In the genomic region with DNA sequence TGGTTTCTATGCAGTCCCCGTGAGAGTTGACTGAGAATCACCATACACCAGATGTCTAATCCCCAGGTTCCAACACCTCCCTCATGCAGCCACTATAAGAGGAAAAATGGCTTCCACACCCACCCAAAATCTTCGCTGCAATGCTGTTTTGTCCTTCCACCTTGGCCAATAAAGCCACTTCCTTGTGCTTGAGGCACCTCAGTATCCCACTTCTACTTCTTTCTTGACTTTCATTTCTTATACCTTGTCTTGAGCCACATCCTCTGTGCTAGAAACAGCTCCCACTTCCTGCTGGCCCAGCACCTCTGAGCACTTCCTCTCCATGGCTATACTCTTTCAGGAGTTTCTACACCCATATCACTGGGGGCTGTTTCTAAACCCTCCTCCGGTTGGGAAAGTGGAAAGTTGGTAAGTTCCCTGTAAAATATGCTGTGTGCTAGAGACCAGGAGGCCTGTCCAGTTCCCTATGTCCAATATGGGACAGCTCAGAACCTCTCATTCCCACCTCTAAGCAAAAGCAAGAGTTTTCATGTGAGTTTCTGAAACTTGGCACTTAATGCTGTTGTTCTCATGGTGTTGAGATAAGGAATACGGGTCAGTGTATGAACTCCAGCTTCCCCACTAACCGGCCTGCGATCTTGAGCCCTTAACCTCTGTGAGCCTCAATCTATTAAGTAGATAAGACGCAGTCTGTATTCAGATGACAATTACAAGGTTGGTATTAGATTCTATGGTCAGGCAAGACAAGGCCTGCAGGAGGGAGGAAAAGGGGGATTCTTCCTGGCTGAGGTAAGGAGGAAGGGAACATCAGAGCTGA, we compare ENCODE assay signal across 11 cellular contexts.
DNase-seq lines count a peak whose midpoint lies in the region; ATAC-seq and FAIRE-seq lines count a peak whose summit lies in the region.
"Had no signal": no experiment of that assay in that cellular context is flagged by ENCODE, and none has a peak within 500 bp of the region (broad histone marks: within the 10 kb centered on the region; RNA-seq: fewer than 3 reads in every experiment).

No MANE protein-coding gene starts in this region.

- H3K27ac ChIP-seq in small intestine (ENCODE audit: low read depth in 1 of 2, low read length in 1 of 2) = peak overlapping the region; percentile 45 to 75
- H3K27ac ChIP-seq: A549, cardiac muscle cell had no signal

- H3K9me3 Mint-ChIP-seq in activated CD4-positive, alpha-beta T cell treated with anti-CD3 and anti-CD28 coated beads, Interleukin-2, amount 10 ng/mL, durations not matched to agents 24 days and 14 days = peaks cover 22% of the 10 kb centered on the region

- H3K4me1 ChIP-seq in small intestine (ENCODE audit: control insufficient read depth in 2 of 2, insufficient read depth in 1 of 2, low read depth in 1 of 2, low read length in 1 of 2) = peaks cover 16 to 23% of the 10 kb centered on the region in 2 donors

- H3K4me3 ChIP-seq in small intestine (ENCODE audit: low read depth in 1 of 2, low read length in 2 of 2) = no peak overlapping the region
- H3K4me3 ChIP-seq: A549, cardiac muscle cell had no signal

- peak overlapping the region; percentile 80 for H3K27ac Mint-ChIP-seq in activated CD4-positive, alpha-beta T cell treated with anti-CD3 and anti-CD28 coated beads, Interleukin-2, amount 10 ng/mL, durations not matched to agents 24 days and 14 days

- no peaks in the 10 kb centered on the region for H3K9me3 ChIP-seq in small intestine (ENCODE audit: control insufficient read depth, low read depth)
- H3K9me3 ChIP-seq: A549 had no signal

- intact Hi-C loops in activated CD4-positive, alpha-beta T cell treated with anti-CD3 and anti-CD28 coated beads, Interleukin-2, amount 10 ng/mL, durations not matched to agents 24 days and 14 days (cut with micrococcal nuclease) = loop anchor here (10.0 kb wide), 1 partner anchor 1038 kb away; no protein-coding TSS in a partner anchor

- H3K27me3 ChIP-seq in small intestine (ENCODE audit: control insufficient read depth in 2 of 2, insufficient read depth in 2 of 2, low read length in 2 of 2) = no peaks in the 10 kb centered on the region
- H3K27me3 ChIP-seq: cardiac muscle cell had no signal

- H3K36me3 ChIP-seq in small intestine (ENCODE audit: control insufficient read depth in 2 of 2, insufficient read depth in 2 of 2, low read length in 2 of 2) = no peaks in the 10 kb centered on the region
- H3K36me3 ChIP-seq: cardiac muscle cell had no signal

- peaks cover 74% of the 10 kb centered on the region for H3K4me1 Mint-ChIP-seq in activated CD4-positive, alpha-beta T cell treated with anti-CD3 and anti-CD28 coated beads, Interleukin-2, amount 10 ng/mL, durations not matched to agents 24 days and 14 days

- FAIRE-seq in small intestine (lab: Jason Lieb, UNC) = no peak
- FAIRE-seq: A549, islet of Langerhans had no signal

- DNase-seq in activated CD4-positive, alpha-beta T cell treated with anti-CD3 and anti-CD28 coated beads, Interleukin-2, amount 10 ng/mL, durations not matched to agents 24 days and 14 days = peak; percentile 82
- DNase-seq in activated CD4-positive, alpha-beta T cell treated with anti-CD3 and anti-CD28 coated beads for 48 hours = no peak
- peak; percentile 88 for DNase-seq in SKM-1 treated with dmso at 0.1 percent for 144 hours (lab: John Stamatoyannopoulos, UW; ENCODE audit: unreplicated experiment)
- peak; percentile 79 for DNase-seq in small intestine
- DNase-seq in NCI-H1694 (lab: John Stamatoyannopoulos, UW) = no peak
- no peak for DNase-seq in SHP77 (lab: John Stamatoyannopoulos, UW)
- DNase-seq in NCI-H1694 treated with DMSO at 0.1 percent for 48 hours (lab: John Stamatoyannopoulos, UW) = no peak

- H3K36me3 Mint-ChIP-seq in activated CD4-positive, alpha-beta T cell treated with anti-CD3 and anti-CD28 coated beads, Interleukin-2, amount 10 ng/mL, durations not matched to agents 24 days and 14 days (ENCODE audit: low read depth) = peaks cover 10% of the 10 kb centered on the region

- peak overlapping the region; percentile 24 for H3K4me3 Mint-ChIP-seq in activated CD4-positive, alpha-beta T cell treated with anti-CD3 and anti-CD28 coated beads, Interleukin-2, amount 10 ng/mL, durations not matched to agents 24 days and 14 days

- no peaks in the 10 kb centered on the region for H3K27me3 Mint-ChIP-seq in activated CD4-positive, alpha-beta T cell treated with anti-CD3 and anti-CD28 coated beads, Interleukin-2, amount 10 ng/mL, durations not matched to agents 24 days and 14 days

- ATAC-seq in HG02943 (IDR thresholded peaks at IDR 0.05; ENCODE audit: low read depth, unreplicated experiment) = peak; percentile 43
- ATAC-seq: A549 had no signal

- WGBS in small intestine, 3 donors = 42 to 66% (median 45%) methylated on average over 7 of the region's 7 CpGs

Comparison
In these comparisons a context has a peak if more than half of its experiments do, and no peak if none do; other contexts are left out.
1. DNase-seq: peak in activated CD4-positive, alpha-beta T cell treated with anti-CD3 and anti-CD28 coated beads, Interleukin-2, amount 10 ng/mL, durations not matched to agents 24 days and 14 days (single experiment), SKM-1 treated with dmso at 0.1 percent for 144 hours (single experiment) and small intestine (single experiment); none in activated CD4-positive, alpha-beta T cell treated with anti-CD3 and anti-CD28 coated beads for 48 hours (single experiment), NCI-H1694 (single experiment), SHP77 (0 of 2) and NCI-H1694 treated with DMSO at 0.1 percent for 48 hours (single experiment).